Comparison of ENCODE assay signal across 1 cellular context in the genomic region with DNA sequence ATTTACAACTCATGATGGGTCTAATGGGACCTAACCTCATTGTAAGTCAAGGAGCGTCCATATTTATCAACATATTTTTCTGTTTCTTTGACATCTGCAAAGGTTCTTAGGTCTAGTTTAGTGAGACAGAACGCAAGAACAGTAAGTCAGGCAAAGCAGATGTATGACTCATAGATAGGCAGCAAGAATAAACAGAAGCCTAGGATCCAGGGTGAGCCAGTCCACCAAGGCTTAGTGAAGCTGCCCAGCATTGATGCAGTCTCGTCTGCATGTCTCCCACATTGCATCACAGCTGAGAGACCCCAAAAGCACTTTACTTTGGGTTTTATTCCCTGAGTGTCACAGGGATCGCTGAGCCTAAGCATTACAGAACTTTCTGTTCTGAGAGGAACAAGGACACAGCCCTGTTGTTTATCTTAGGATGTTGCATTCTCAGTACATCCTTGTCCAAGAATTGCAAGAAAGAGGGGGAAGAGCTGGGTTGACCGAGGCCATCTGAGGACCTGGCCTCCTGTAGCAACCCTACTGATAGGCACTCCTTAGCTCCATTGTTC.
A peak's percentile ranks its signal among the peaks of the same experiment; 100 is the strongest.
TF ChIP-seq lines count a peak whose summit lies in the region.

No MANE protein-coding gene starts in this region.

TF ChIP-seq in endothelial cell of umbilical vein, 7 proteins besides CTCF, POLR2A, EP300 and RAD21:
- TF ChIP-seq, protein P1, sequence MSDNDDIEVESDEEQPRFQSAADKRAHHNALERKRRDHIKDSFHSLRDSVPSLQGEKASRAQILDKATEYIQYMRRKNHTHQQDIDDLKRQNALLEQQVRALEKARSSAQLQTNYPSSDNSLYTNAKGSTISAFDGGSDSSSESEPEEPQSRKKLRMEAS (IDR thresholded peaks at IDR 0.05; ENCODE audit: insufficient read depth, insufficient read length): no peak
- TF ChIP-seq GATA2 (IDR thresholded peaks at IDR 0.05; ENCODE audit: insufficient read depth, insufficient read length, low read depth, low read length) (no peak), POLR2AphosphoS5 (IDR thresholded peaks at IDR 0.05; ENCODE audit: insufficient read depth, low read depth, low read length) (no peak), FOS (IDR thresholded peaks at IDR 0.05; ENCODE audit: borderline replicate concordance, insufficient read depth, low read length) (peak; percentile 84), MYC (IDR thresholded peaks at IDR 0.05; ENCODE audit: low read depth, low read length) (no peak), EZH2 (IDR thresholded peaks at IDR 0.05; ENCODE audit: borderline replicate concordance, low read depth, low read length, severe bottlenecking) (no peak), JUN (IDR thresholded peaks at IDR 0.05; ENCODE audit: borderline replicate concordance, insufficient read depth, insufficient read length, low read depth) (peak; percentile 51)
